ENCODE assay signal across 8 cellular contexts in the genomic region with DNA sequence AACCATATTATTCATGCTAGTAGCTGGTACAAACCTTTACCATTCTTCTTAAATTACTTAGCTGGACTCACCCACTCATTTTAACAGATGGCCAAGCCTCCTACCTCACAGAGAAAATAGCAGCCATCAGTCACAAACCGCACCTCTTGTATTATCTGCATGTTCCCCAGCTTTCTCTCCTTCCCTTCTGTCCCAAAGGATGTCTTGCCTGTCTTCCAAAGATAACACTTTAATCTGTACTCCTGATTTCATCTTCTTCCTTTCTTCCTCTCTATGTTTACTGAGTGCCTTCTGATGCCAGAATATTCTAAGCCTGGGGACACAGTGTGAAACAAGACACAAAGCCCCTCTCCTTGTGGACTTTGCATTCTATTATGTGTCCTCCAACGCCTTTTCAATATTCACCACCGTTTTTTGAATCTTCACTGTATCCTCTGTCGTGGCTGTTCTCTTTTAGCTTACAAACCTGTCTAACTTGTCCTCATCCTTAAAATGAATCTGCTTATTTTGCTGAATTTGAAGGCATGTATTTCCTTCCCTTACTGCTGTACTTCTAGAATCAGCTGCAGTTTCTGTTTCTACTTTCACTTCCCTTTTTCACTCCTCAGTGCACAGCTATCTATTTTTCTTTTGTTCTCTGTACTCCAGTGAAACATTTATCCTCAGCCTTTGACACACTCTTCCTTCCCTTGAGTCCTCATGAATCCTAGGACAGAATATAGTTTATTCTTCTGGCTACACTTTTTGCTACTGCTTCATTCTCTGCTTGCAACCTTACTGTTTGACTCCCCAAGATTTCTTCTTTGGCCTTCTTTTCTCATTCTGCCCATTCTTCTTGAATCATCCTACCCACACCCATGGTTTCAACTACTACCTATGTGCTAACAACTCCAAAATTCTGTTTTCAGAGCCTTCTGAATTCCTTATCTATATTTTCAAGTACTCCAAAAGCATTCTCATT.
DNase-seq lines count a peak whose midpoint lies in the region; ATAC-seq and TF ChIP-seq lines count a peak whose summit lies in the region.

No MANE protein-coding gene starts in this region.

- intact Hi-C loops in spleen (cut with DNase I; ENCODE audit: low total_unique reads): no loop called here

- no peaks in the 10 kb centered on the region for H3K9me3 ChIP-seq in spleen

- no peaks in the 10 kb centered on the region for H3K9me3 Mint-ChIP-seq in central memory CD8-positive, alpha-beta T cell

- peak overlapping the region in 4 of 8 donors; percentile 1 to 59 (median 22) for H3K4me3 ChIP-seq in spleen

- TF ChIP-seq POLR2A in spleen (IDR thresholded peaks at IDR 0.05): no peak

- no peaks in the 10 kb centered on the region for H3K27me3 ChIP-seq in spleen (replicated peaks in 1 of 7)

- DNase-seq in DMS 273 treated with DMSO at 0.1 percent for 48 hours (lab: John Stamatoyannopoulos, UW) (peak; percentile 34), spleen (no peak), kidney glomerular epithelial cell (lab: John Stamatoyannopoulos, UW) (no peak)
- no peak for DNase-seq in central memory CD8-positive, alpha-beta T cell (ENCODE audit: low spot score in 2 of 2)
- no peak for DNase-seq in stimulated activated naive CD4-positive, alpha-beta T cell treated with Interleukin-2 at 50 U/mL for 16 hours (lab: John Stamatoyannopoulos, UW)
- no peak for DNase-seq in stimulated activated CD4-positive, alpha-beta T cell treated with anti-CD3 and anti-CD28 coated beads, Interleukin-4, amount 100 ng/mL, for 1 hour

- TF ChIP-seq CTCF in spleen (IDR thresholded peaks at IDR 0.05 in 8 of 11, conservative IDR thresholded peaks at IDR 0.05 in 3 of 11): no peak

- H3K27me3 Mint-ChIP-seq in central memory CD8-positive, alpha-beta T cell: no peaks in the 10 kb centered on the region

- H3K36me3 Mint-ChIP-seq in central memory CD8-positive, alpha-beta T cell (ENCODE audit: insufficient read depth): peaks cover 1% of the 10 kb centered on the region

- 7 to 14% (median 11%) methylated on average over 4 of the region's 4 CpGs for WGBS in spleen, 5 donors

- ATAC-seq in GM19468 (IDR thresholded peaks at IDR 0.05; ENCODE audit: extremely low read depth, unreplicated experiment): peak; percentile 92
- peak; percentile 95 for ATAC-seq in HG03521 (IDR thresholded peaks at IDR 0.05; ENCODE audit: unreplicated experiment)
- ATAC-seq in central memory CD8-positive, alpha-beta T cell (replicated peaks; ENCODE audit: extremely low read depth, poor library complexity, severe bottlenecking): peak; percentile 84

- no peak overlapping the region for H3K27ac Mint-ChIP-seq in central memory CD8-positive, alpha-beta T cell (ENCODE audit: low read depth)

- no peaks in the 10 kb centered on the region for H3K36me3 ChIP-seq in spleen

- no peak overlapping the region for H3K4me3 Mint-ChIP-seq in central memory CD8-positive, alpha-beta T cell

- peak overlapping the region; percentile 68 to 90 (median 79) for H3K27ac ChIP-seq in spleen

- peaks cover 3 to 32% (median 24%) of the 10 kb centered on the region in 6 donors for H3K4me1 ChIP-seq in spleen

- H3K4me1 Mint-ChIP-seq in central memory CD8-positive, alpha-beta T cell: no peaks in the 10 kb centered on the region
